In genomic region chr4:10179957-10180602, GRCh38 we compare ENCODE assay signal across 19 cellular contexts.
DNase-seq lines count a peak whose midpoint lies in the region; ATAC-seq, FAIRE-seq and TF ChIP-seq lines count a peak whose summit lies in the region.
"Had no signal": no experiment of that assay in that cellular context is flagged by ENCODE, and none has a peak within 500 bp of the region (broad histone marks: within the 10 kb centered on the region; RNA-seq: fewer than 3 reads in every experiment).

No MANE protein-coding gene starts in this region.

- no peaks in the 10 kb centered on the region for H3K27me3 Mint-ChIP-seq in T-helper 1 cell treated with Interleukin-12 subunit alpha and Interleukin-12 subunit beta and Interleukin-4 antibody, amounts not matched to agents 30 μg/mL and 1 μg/mL, for 36 hours (ENCODE audit: low read depth)
- H3K27me3 Mint-ChIP-seq in activated naive CD8-positive, alpha-beta T cell treated with anti-CD3 and anti-CD28 coated beads, Interleukin-2, amount 50 U/mL, for 24 hours, result no peaks in the 10 kb centered on the region

- POLR2A ChIA-PET in HepG2 (lab: Yijun Ruan, JAX), result no interaction called here

- TF ChIP-seq EP300 in HepG2 (IDR thresholded peaks at IDR 0.05; ENCODE audit: low read depth in 2 of 2, low read length in 2 of 2) (no peak), HepG2 (CRISPR knock-in tag; IDR thresholded peaks at IDR 0.05; ENCODE audit: borderline replicate concordance) (no peak)

- no TSS peak for BruUV-seq in HepG2 (replicated peaks; lab: Mats Ljungman, UMichigan)

- H3K9me3 Mint-ChIP-seq in T-helper 1 cell treated with Interleukin-12 subunit alpha and Interleukin-12 subunit beta and Interleukin-4 antibody, amounts not matched to agents 30 μg/mL and 1 μg/mL, for 36 hours, result peaks cover 26% of the 10 kb centered on the region
- H3K9me3 Mint-ChIP-seq in activated naive CD8-positive, alpha-beta T cell treated with anti-CD3 and anti-CD28 coated beads, Interleukin-2, amount 50 U/mL, for 24 hours, result peaks cover 10% of the 10 kb centered on the region

- TF ChIP-seq POLR2A in HepG2 (IDR thresholded peaks at IDR 0.05; ENCODE audit: insufficient read depth in 1 of 2, low read depth in 2 of 2, low read length in 2 of 2), result no peak

- H2AFZ ChIP-seq in HepG2 (ENCODE audit: low read length), result no peak overlapping the region

- no peak for DNase-seq in T-helper 1 cell
- DNase-seq in EH (ENCODE audit: low read depth), result peak; percentile 91
- DNase-seq in activated naive CD8-positive, alpha-beta T cell treated with anti-CD3 and anti-CD28 coated beads, Interleukin-2, amount 50 U/mL, for 24 hours, result no peak
- no peak for DNase-seq in HepG2 (ENCODE audit: low spot score)
- no peak for DNase-seq in NCI-H1048 (lab: John Stamatoyannopoulos, UW)
- DNase-seq: activated effector memory CD4-positive, alpha-beta T cell treated with anti-CD3 and anti-CD28 coated beads, Interleukin-2, amount 50 U/mL, for 16 hours; head of caudate nucleus; lower lobe of right lung; naive B cell; NCI-H1694; NCI-H446 treated with DMSO at 0.1 percent for 48 hours; small intestine; thyroid gland had no signal

- no peaks in the 10 kb centered on the region for H3K36me3 ChIP-seq in mesodermal cell (ENCODE audit: control insufficient read depth, insufficient read depth, low read length)
- no peaks in the 10 kb centered on the region for H3K36me3 ChIP-seq in HepG2 (replicated peaks in 1 of 2; ENCODE audit: control insufficient read depth in 1 of 2, insufficient read depth in 2 of 2, low read length in 2 of 2)
- H3K36me3 ChIP-seq: ascending aorta, lower lobe of right lung, thyroid gland had no signal

- 83 to 98% methylated on average over 1 to 3 of the region's 4 CpGs for WGBS in mesodermal cell (ENCODE audit: insufficient coverage in 2 of 2), 2 experiments
- WGBS in HepG2 (ENCODE audit: low lambda C conversion rate), result 11% methylated on average over 4 of the region's 4 CpGs

- H3K27me3 ChIP-seq in HepG2 (ENCODE audit: control insufficient read depth in 1 of 2, insufficient read depth in 2 of 2, low read length in 2 of 2), result no peaks in the 10 kb centered on the region
- H3K27me3 ChIP-seq: ascending aorta, thyroid gland had no signal

- H3K9ac ChIP-seq in HepG2 (ENCODE audit: insufficient read depth, low read depth, low read length), result no peak overlapping the region

- CTCF ChIA-PET in HepG2 (lab: Yijun Ruan, JAX; ENCODE audit: low intra/inter-chr PET ratio, low total read pairs), result no interaction called here

- H3K27ac ChIP-seq in mesodermal cell (ENCODE audit: low read depth, low read length, severe bottlenecking), result peak overlapping the region; percentile 92
- no peak overlapping the region for H3K27ac ChIP-seq in HepG2 (ENCODE audit: extremely low read length, insufficient read depth, low read length)
- H3K27ac ChIP-seq: 22Rv1, ascending aorta, thyroid gland had no signal

- peaks cover 26% of the 10 kb centered on the region for H3K36me3 Mint-ChIP-seq in T-helper 1 cell treated with Interleukin-12 subunit alpha and Interleukin-12 subunit beta and Interleukin-4 antibody, amounts not matched to agents 30 μg/mL and 1 μg/mL, for 36 hours (ENCODE audit: low read depth)
- H3K36me3 Mint-ChIP-seq in activated naive CD8-positive, alpha-beta T cell treated with anti-CD3 and anti-CD28 coated beads, Interleukin-2, amount 50 U/mL, for 24 hours (ENCODE audit: low read depth), result peaks cover 3% of the 10 kb centered on the region
- H3K36me3 Mint-ChIP-seq: naive B cell had no signal

- no peak overlapping the region for H3K4me2 ChIP-seq in HepG2 (ENCODE audit: low read depth, low read length)

- no peaks in the 10 kb centered on the region for H3K9me3 ChIP-seq in mesodermal cell (ENCODE audit: control insufficient read depth, low read length)
- H3K9me3 ChIP-seq in HepG2 (ENCODE audit: low read length), result no peaks in the 10 kb centered on the region
- H3K9me3 ChIP-seq: ascending aorta, lower lobe of right lung, thyroid gland had no signal

- no peaks in the 10 kb centered on the region for H4K20me1 ChIP-seq in HepG2 (ENCODE audit: insufficient read depth, low read length)

- H3K4me3 ChIP-seq in mesodermal cell (ENCODE audit: extremely low read depth, insufficient read depth, low read length, poor library complexity, severe bottlenecking) (no peak overlapping the region), HepG2 (replicated peaks in 1 of 3; ENCODE audit: insufficient read depth in 1 of 3, low read depth in 2 of 3, low read length in 3 of 3) (no peak overlapping the region)
- H3K4me3 ChIP-seq: ascending aorta, lower lobe of right lung, thyroid gland had no signal

- no peak for ATAC-seq in activated naive CD8-positive, alpha-beta T cell treated with anti-CD3 and anti-CD28 coated beads, Interleukin-2, amount 50 U/mL, for 24 hours
- no peak for ATAC-seq in GM18511 (IDR thresholded peaks at IDR 0.05; ENCODE audit: unreplicated experiment)
- no peak for ATAC-seq in HepG2
- ATAC-seq: Right ventricle myocardium inferior had no signal

- H3K4me3 Mint-ChIP-seq in T-helper 1 cell treated with Interleukin-12 subunit alpha and Interleukin-12 subunit beta and Interleukin-4 antibody, amounts not matched to agents 30 μg/mL and 1 μg/mL, for 36 hours, result no peak overlapping the region
- no peak overlapping the region for H3K4me3 Mint-ChIP-seq in activated naive CD8-positive, alpha-beta T cell treated with anti-CD3 and anti-CD28 coated beads, Interleukin-2, amount 50 U/mL, for 24 hours

- peaks cover 39% of the 10 kb centered on the region for H3K4me1 Mint-ChIP-seq in T-helper 1 cell treated with Interleukin-12 subunit alpha and Interleukin-12 subunit beta and Interleukin-4 antibody, amounts not matched to agents 30 μg/mL and 1 μg/mL, for 36 hours (ENCODE audit: low read depth)
- peaks cover 45% of the 10 kb centered on the region for H3K4me1 Mint-ChIP-seq in activated naive CD8-positive, alpha-beta T cell treated with anti-CD3 and anti-CD28 coated beads, Interleukin-2, amount 50 U/mL, for 24 hours

- TF ChIP-seq CTCF in HepG2 (CRISPR knock-in tag; IDR thresholded peaks at IDR 0.05), result no peak

- H3K4me1 ChIP-seq in mesodermal cell (ENCODE audit: control insufficient read depth, insufficient read depth, low read length, poor library complexity, severe bottlenecking) (peaks cover 18% of the 10 kb centered on the region), HepG2 (ENCODE audit: insufficient read depth, low read length) (no peaks in the 10 kb centered on the region)
- H3K4me1 ChIP-seq: ascending aorta had no signal

- intact Hi-C loops in HepG2 (cut with micrococcal nuclease; ENCODE audit: unreplicated experiment), result no loop called here

- no peak for TF ChIP-seq RAD21 in HepG2 (CRISPR knock-in tag; IDR thresholded peaks at IDR 0.05)

- no peak for FAIRE-seq in HepG2 (lab: Jason Lieb, UNC)
- FAIRE-seq: small intestine had no signal

- H3K27ac Mint-ChIP-seq in T-helper 1 cell treated with Interleukin-12 subunit alpha and Interleukin-12 subunit beta and Interleukin-4 antibody, amounts not matched to agents 30 μg/mL and 1 μg/mL, for 36 hours, result peak overlapping the region; percentile 93
- peak overlapping the region; percentile 91 for H3K27ac Mint-ChIP-seq in activated naive CD8-positive, alpha-beta T cell treated with anti-CD3 and anti-CD28 coated beads, Interleukin-2, amount 50 U/mL, for 24 hours
- H3K27ac Mint-ChIP-seq: naive B cell had no signal

- in situ Hi-C loops in HepG2 (cut with HindIII; ENCODE audit: extremely low pct_ligation_motif_present, low pct_unique_long_range_greater_than_20kb), result no loop called here

- no peaks in the 10 kb centered on the region for H3K79me2 ChIP-seq in HepG2 (ENCODE audit: insufficient read depth, low read length)

TF ChIP-seq in HepG2, 621 proteins besides CTCF, POLR2A, EP300 and RAD21:
- TF ChIP-seq ELF1 (CRISPR knock-in tag; IDR thresholded peaks at IDR 0.05) (no peak), ARNT2 (CRISPR knock-in tag; IDR thresholded peaks at IDR 0.05; ENCODE audit: low read depth) (no peak), ZFP37 (CRISPR knock-in tag; IDR thresholded peaks at IDR 0.05; ENCODE audit: borderline replicate concordance) (no peak), ZFYVE20 (CRISPR knock-in tag; IDR thresholded peaks at IDR 0.05; ENCODE audit: borderline replicate concordance, low read depth) (no peak)
TF ChIP-seq in HepG2: peak in this region for 0.
